ENCODE assay signal across 25 cellular contexts in the genomic region with DNA sequence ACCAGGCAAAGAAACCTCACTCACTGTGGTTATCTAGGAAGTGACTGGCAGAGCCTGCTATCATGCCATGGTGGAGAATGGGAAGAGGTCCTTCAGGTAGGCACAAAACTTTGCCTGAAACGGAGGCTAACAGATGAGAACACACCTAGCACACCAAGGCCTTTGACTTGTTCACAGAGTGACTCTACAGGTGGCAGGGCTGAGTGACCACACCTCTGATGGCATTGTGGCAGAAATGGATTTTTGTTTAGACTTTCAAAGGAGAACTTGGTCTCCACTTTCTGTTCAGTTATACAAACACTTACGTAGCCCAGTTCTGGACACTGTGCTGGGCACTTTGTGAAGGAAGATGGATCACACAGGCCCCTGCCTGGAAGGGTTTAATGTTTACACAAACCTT.
"Had no signal": no experiment of that assay in that cellular context is flagged by ENCODE, and none has a peak within 500 bp of the region (broad histone marks: within the 10 kb centered on the region; RNA-seq: fewer than 3 reads in every experiment).

No MANE protein-coding gene starts in this region.

- H3K9me3 ChIP-seq: MG63, SK-N-SH had no signal

- H3K27ac ChIP-seq: RWPE1 had no signal

- H3K36me3 ChIP-seq: MG63 had no signal

- ATAC-seq: HepG2, Panc1, PC-3 had no signal

- H3K4me3 ChIP-seq: MG63 had no signal

- DNase-seq: IMR-90; Karpas-422; KG1; MG63; NCI-H1092; NCI-H1105 treated with DMSO at 0.1 percent for 48 hours; NCI-H1417 treated with DMSO at 0.1 percent for 48 hours; NCI-H146; NCI-H1694 treated with DMSO at 0.1 percent for 48 hours; NCI-H1930; NCI-H2081; NCI-H2107; NCI-H226; NCI-H446; NCI-H510A; NCI-H524 treated with DMSO at 0.1 percent for 48 hours; NCI-H69; NCI-H774; NK-92 treated with Interleukin-12 subunit alpha and Interleukin-12 subunit beta, amount 100 ng/mL, for 24 hours; PC-3; SHP77; SK-N-SH had no signal

- H3K27me3 ChIP-seq: MG63 had no signal
